1 cellular context compared by ENCODE assay signal in the genomic region with DNA sequence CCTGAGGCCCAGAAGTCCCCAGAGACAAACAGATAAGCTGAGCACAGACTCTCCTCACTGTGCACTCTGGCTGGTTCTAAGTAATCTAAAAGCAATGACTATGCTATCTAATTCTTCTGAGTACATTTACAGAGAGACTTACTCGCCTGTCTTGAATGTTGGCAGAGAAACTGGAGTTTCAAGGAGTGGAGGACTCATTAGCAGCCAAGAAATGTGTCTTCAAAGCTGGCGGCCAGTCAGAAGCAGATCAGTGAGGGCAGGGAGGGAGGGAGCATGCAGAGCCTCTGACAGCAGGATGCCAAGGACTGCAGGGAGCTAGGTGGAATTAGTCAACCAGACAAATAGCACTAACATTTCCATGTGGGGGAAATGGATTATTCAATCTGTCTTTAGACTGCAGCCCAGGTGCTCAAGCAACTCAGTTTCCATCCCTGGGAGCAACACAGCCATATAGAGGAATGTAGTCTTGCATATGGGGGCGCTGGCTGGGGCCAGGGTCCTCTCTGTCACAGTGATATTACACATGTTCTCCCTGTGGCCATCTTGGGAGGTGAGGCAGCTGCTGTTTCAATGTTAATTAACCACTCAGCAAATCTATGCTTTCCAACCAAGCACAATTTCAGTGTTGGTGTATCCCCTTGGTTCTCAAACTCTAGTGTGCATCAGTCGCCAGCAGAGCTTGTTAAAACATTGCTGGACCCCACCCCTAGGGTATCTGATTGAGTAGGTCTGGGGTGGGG.
TF ChIP-seq lines count a peak whose summit lies in the region.

No MANE protein-coding gene starts in this region.

TF ChIP-seq in endothelial cell of umbilical vein, 7 proteins besides CTCF, POLR2A, EP300 and RAD21 (continued from another document):
- TF ChIP-seq, protein P1, sequence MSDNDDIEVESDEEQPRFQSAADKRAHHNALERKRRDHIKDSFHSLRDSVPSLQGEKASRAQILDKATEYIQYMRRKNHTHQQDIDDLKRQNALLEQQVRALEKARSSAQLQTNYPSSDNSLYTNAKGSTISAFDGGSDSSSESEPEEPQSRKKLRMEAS (IDR thresholded peaks at IDR 0.05; ENCODE audit: insufficient read depth, insufficient read length): no peak
- no peak for TF ChIP-seq JUN (IDR thresholded peaks at IDR 0.05; ENCODE audit: borderline replicate concordance, insufficient read depth, insufficient read length, low read depth)
- TF ChIP-seq EZH2 (IDR thresholded peaks at IDR 0.05; ENCODE audit: borderline replicate concordance, low read depth, low read length, severe bottlenecking): no peak
